ENCODE assay signal across 1 cellular context in the genomic region with DNA sequence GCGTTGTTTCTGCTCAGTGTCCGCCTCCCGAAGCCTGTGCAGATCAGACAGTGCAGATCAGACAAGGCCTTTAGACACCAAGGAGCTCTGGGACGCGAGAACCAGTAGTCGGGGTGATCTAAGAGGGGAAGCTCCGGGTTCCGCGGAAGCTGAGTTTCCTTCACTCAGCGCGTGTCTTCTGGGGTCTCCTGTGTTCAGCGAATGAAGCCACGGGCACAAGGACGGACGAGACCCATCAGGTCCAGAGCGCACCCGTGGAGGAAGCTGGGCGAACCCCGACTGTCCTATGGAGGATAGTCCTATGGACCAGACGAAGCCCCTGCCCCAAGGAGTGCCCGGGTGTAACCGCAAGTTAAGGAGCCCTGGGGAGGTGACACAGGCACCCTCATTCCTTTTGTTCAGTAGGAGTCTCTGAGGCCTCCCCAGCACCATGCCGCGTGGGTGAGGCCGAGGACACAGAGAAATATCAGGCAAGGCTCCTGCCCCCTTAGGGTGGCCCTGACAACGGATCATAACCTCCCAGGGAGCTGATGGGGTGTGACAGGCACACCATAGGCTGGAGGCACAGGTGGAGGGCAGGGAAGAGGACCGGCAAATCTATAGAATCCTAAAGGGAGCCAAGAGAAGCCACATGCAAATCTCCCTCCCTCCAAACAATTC.
TF ChIP-seq lines count a peak whose summit lies in the region.

No MANE protein-coding gene starts in this region.

TF ChIP-seq in HepG2, 621 proteins besides CTCF, POLR2A, EP300 and RAD21 (continued from another document and continues in another):
- TF ChIP-seq, protein P1, sequence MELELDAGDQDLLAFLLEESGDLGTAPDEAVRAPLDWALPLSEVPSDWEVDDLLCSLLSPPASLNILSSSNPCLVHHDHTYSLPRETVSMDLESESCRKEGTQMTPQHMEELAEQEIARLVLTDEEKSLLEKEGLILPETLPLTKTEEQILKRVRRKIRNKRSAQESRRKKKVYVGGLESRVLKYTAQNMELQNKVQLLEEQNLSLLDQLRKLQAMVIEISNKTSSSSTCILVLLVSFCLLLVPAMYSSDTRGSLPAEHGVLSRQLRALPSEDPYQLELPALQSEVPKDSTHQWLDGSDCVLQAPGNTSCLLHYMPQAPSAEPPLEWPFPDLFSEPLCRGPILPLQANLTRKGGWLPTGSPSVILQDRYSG (CRISPR knock-in tag; IDR thresholded peaks at IDR 0.05), result no peak
- TF ChIP-seq SMAD9 (CRISPR knock-in tag; IDR thresholded peaks at IDR 0.05) (no peak), REPIN1 (CRISPR knock-in tag; IDR thresholded peaks at IDR 0.05; ENCODE audit: borderline replicate concordance, low read depth) (0 out of 2 replicates have a peak, but pooled peaks have one; percentile 46), ARID2 (CRISPR knock-in tag; IDR thresholded peaks at IDR 0.05; ENCODE audit: borderline replicate concordance) (0 out of 2 replicates have a peak, but pooled peaks have one; percentile 63), DRAP1 (CRISPR knock-in tag; IDR thresholded peaks at IDR 0.05) (no peak), ZNF274 (CRISPR knock-in tag; IDR thresholded peaks at IDR 0.05) (0 out of 2 replicates have a peak, but pooled peaks have one; percentile 17), ZKSCAN1 (IDR thresholded peaks at IDR 0.05; ENCODE audit: low read length) (no peak), SNAPC2 (CRISPR knock-in tag; IDR thresholded peaks at IDR 0.05) (0 out of 2 replicates have a peak, but pooled peaks have one; percentile 39), FOXM1 (CRISPR knock-in tag; IDR thresholded peaks at IDR 0.05) (no peak), ZNF318 (CRISPR knock-in tag; IDR thresholded peaks at IDR 0.05) (no peak), SMYD3 (CRISPR knock-in tag; IDR thresholded peaks at IDR 0.05) (0 out of 2 replicates have a peak, but pooled peaks have one; percentile 26), ISX (CRISPR knock-in tag; conservative IDR thresholded peaks at IDR 0.05) (no peak), HOXA5 (CRISPR knock-in tag; IDR thresholded peaks at IDR 0.05) (no peak), GMEB2 (CRISPR knock-in tag; IDR thresholded peaks at IDR 0.05; ENCODE audit: low read depth) (no peak), ETS1 (CRISPR knock-in tag; IDR thresholded peaks at IDR 0.05) (no peak), ZBTB33 (CRISPR knock-in tag; IDR thresholded peaks at IDR 0.05) (no peak), TCF7 (IDR thresholded peaks at IDR 0.05; ENCODE audit: low read depth) (no peak), ZNF232 (CRISPR knock-in tag; IDR thresholded peaks at IDR 0.05; ENCODE audit: borderline replicate concordance) (0 out of 2 replicates have a peak, but pooled peaks have one; percentile 47), ZNF234 (CRISPR knock-in tag; conservative IDR thresholded peaks at IDR 0.05) (no peak), EEA1 (CRISPR knock-in tag; IDR thresholded peaks at IDR 0.05; ENCODE audit: borderline replicate concordance) (no peak)
- TF ChIP-seq, protein P2, sequence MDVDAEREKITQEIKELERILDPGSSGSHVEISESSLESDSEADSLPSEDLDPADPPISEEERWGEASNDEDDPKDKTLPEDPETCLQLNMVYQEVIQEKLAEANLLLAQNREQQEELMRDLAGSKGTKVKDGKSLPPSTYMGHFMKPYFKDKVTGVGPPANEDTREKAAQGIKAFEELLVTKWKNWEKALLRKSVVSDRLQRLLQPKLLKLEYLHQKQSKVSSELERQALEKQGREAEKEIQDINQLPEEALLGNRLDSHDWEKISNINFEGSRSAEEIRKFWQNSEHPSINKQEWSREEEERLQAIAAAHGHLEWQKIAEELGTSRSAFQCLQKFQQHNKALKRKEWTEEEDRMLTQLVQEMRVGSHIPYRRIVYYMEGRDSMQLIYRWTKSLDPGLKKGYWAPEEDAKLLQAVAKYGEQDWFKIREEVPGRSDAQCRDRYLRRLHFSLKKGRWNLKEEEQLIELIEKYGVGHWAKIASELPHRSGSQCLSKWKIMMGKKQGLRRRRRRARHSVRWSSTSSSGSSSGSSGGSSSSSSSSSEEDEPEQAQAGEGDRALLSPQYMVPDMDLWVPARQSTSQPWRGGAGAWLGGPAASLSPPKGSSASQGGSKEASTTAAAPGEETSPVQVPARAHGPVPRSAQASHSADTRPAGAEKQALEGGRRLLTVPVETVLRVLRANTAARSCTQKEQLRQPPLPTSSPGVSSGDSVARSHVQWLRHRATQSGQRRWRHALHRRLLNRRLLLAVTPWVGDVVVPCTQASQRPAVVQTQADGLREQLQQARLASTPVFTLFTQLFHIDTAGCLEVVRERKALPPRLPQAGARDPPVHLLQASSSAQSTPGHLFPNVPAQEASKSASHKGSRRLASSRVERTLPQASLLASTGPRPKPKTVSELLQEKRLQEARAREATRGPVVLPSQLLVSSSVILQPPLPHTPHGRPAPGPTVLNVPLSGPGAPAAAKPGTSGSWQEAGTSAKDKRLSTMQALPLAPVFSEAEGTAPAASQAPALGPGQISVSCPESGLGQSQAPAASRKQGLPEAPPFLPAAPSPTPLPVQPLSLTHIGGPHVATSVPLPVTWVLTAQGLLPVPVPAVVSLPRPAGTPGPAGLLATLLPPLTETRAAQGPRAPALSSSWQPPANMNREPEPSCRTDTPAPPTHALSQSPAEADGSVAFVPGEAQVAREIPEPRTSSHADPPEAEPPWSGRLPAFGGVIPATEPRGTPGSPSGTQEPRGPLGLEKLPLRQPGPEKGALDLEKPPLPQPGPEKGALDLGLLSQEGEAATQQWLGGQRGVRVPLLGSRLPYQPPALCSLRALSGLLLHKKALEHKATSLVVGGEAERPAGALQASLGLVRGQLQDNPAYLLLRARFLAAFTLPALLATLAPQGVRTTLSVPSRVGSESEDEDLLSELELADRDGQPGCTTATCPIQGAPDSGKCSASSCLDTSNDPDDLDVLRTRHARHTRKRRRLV (CRISPR knock-in tag; IDR thresholded peaks at IDR 0.05), result no peak
- TF ChIP-seq, protein P3, sequence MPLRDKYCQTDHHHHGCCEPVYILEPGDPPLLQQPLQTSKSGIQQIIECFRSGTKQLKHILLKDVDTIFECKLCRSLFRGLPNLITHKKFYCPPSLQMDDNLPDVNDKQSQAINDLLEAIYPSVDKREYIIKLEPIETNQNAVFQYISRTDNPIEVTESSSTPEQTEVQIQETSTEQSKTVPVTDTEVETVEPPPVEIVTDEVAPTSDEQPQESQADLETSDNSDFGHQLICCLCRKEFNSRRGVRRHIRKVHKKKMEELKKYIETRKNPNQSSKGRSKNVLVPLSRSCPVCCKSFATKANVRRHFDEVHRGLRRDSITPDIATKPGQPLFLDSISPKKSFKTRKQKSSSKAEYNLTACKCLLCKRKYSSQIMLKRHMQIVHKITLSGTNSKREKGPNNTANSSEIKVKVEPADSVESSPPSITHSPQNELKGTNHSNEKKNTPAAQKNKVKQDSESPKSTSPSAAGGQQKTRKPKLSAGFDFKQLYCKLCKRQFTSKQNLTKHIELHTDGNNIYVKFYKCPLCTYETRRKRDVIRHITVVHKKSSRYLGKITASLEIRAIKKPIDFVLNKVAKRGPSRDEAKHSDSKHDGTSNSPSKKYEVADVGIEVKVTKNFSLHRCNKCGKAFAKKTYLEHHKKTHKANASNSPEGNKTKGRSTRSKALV (CRISPR knock-in tag; IDR thresholded peaks at IDR 0.05), result no peak
- TF ChIP-seq, protein P4, sequence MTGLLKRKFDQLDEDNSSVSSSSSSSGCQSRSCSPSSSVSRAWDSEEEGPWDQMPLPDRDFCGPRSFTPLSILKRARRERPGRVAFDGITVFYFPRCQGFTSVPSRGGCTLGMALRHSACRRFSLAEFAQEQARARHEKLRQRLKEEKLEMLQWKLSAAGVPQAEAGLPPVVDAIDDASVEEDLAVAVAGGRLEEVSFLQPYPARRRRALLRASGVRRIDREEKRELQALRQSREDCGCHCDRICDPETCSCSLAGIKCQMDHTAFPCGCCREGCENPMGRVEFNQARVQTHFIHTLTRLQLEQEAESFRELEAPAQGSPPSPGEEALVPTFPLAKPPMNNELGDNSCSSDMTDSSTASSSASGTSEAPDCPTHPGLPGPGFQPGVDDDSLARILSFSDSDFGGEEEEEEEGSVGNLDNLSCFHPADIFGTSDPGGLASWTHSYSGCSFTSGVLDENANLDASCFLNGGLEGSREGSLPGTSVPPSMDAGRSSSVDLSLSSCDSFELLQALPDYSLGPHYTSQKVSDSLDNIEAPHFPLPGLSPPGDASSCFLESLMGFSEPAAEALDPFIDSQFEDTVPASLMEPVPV (CRISPR knock-in tag; IDR thresholded peaks at IDR 0.05), result peak; percentile 54; the same call in 1 of the 2 replicates
- TF ChIP-seq, protein P5, sequence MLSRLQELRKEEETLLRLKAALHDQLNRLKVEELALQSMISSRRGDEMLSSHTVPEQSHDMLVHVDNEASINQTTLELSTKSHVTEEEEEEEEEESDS (CRISPR knock-in tag; IDR thresholded peaks at IDR 0.05; ENCODE audit: borderline replicate concordance), result no peak; the same call in 1 of the 2 replicates
